Comparison of ENCODE assay signal across 13 cellular contexts in genomic region chr3:189530822-189531221, GRCh38.
DNase-seq lines count a peak whose midpoint lies in the region; ATAC-seq and TF ChIP-seq lines count a peak whose summit lies in the region.
"Had no signal": no experiment of that assay in that cellular context is flagged by ENCODE, and none has a peak within 500 bp of the region (broad histone marks: within the 10 kb centered on the region; RNA-seq: fewer than 3 reads in every experiment).

No MANE protein-coding gene starts in this region.

- no peak overlapping the region for H3K9ac ChIP-seq in BLaER1
- H3K9ac ChIP-seq in HCT116 (ENCODE audit: low read length): no peak overlapping the region

- H3K27me3 Mint-ChIP-seq in activated CD4-positive, alpha-beta memory T cell treated with anti-CD3 and anti-CD28 coated beads, Interleukin-2, amount 10 ng/mL, durations not matched to agents 7 days and 5 days: no peaks in the 10 kb centered on the region
- H3K27me3 Mint-ChIP-seq: central memory CD8-positive, alpha-beta T cell had no signal

- no peaks in the 10 kb centered on the region for H3K79me2 ChIP-seq in HCT116 (ENCODE audit: insufficient read depth, low read length)

- POLR2A ChIA-PET in HCT116 (lab: Charles Lee): no interaction called here
- POLR2A ChIA-PET in activated CD4-positive, alpha-beta memory T cell treated with anti-CD3 and anti-CD28 coated beads, Interleukin-2, amount 10 ng/mL, durations not matched to agents 7 days and 5 days (lab: Charles Lee): no interaction called here

- H3K9me3 ChIP-seq in BLaER1 (0 out of 2 replicates have a peak, but pooled peaks cover under 1% of the 10 kb centered on the region), HCT116 (ENCODE audit: control insufficient read depth in 1 of 2, insufficient read depth in 1 of 2, low read depth in 1 of 2, low read length in 2 of 2) (no peaks in the 10 kb centered on the region)
- H3K9me3 ChIP-seq: upper lobe of right lung had no signal

- H3K27ac ChIP-seq in BLaER1: no peak overlapping the region
- H3K27ac ChIP-seq in HCT116 (ENCODE audit: low read depth, low read length): no peak overlapping the region
- H3K27ac ChIP-seq: upper lobe of right lung had no signal

- H3K4me1 ChIP-seq in BLaER1 (peaks cover 15% of the 10 kb centered on the region), HCT116 (ENCODE audit: control insufficient read depth in 1 of 2, insufficient read depth in 2 of 2, low read length in 2 of 2) (peaks cover 12 to 16% of the 10 kb centered on the region in 2 experiments)
- H3K4me1 ChIP-seq: upper lobe of right lung had no signal

- TF ChIP-seq CTCF in HCT116 (IDR thresholded peaks at IDR 0.05 in 2 of 3, conservative IDR thresholded peaks at IDR 0.05 in 1 of 3; ENCODE audit: borderline replicate concordance in 1 of 3, insufficient read depth in 1 of 3, low read depth in 2 of 3, low read length in 2 of 3): no peak

- peaks cover 6% of the 10 kb centered on the region for H3K9me3 Mint-ChIP-seq in activated CD4-positive, alpha-beta memory T cell treated with anti-CD3 and anti-CD28 coated beads, Interleukin-2, amount 10 ng/mL, durations not matched to agents 7 days and 5 days
- H3K9me3 Mint-ChIP-seq: central memory CD8-positive, alpha-beta T cell had no signal

- H3K9me2 ChIP-seq in HCT116 (ENCODE audit: insufficient read depth): no peaks in the 10 kb centered on the region

- RAD21 ChIA-PET in HCT116 (lab: Charles Lee; ENCODE audit: low non-redundant PET in 1 of 2, low total read pairs in 2 of 2, uncharacterized antibody in 2 of 2, unreplicated experiment in 2 of 2): interaction anchor here in 1 of 2 experiments (0.7 kb wide), 1 partner anchor 261 kb away, joined by 3 read pairs; no protein-coding TSS in a partner anchor

- intact Hi-C loops in HCT116 (cut with micrococcal nuclease): loop anchor here (5.0 kb wide), 1 partner anchor 339 kb away; no protein-coding TSS in a partner anchor

- H3K27me3 ChIP-seq in BLaER1 (peaks cover 5% of the 10 kb centered on the region; the same call in 1 of the 2 replicates), HCT116 (ENCODE audit: insufficient read depth, low read length) (no peaks in the 10 kb centered on the region)
- H3K27me3 ChIP-seq: upper lobe of right lung had no signal

- H3K27ac Mint-ChIP-seq in activated CD4-positive, alpha-beta memory T cell treated with anti-CD3 and anti-CD28 coated beads, Interleukin-2, amount 10 ng/mL, durations not matched to agents 7 days and 5 days: peak overlapping the region; percentile 23

- H4K20me1 ChIP-seq in BLaER1 (no peaks in the 10 kb centered on the region), HCT116 (ENCODE audit: insufficient read depth) (no peaks in the 10 kb centered on the region)

- H2AFZ ChIP-seq in HCT116 (ENCODE audit: low read depth, low read length, poor library complexity, severe bottlenecking): peak overlapping the region; percentile 5

- H3K36me3 ChIP-seq in BLaER1 (no peaks in the 10 kb centered on the region), HCT116 (ENCODE audit: control insufficient read depth in 1 of 2, insufficient read depth in 2 of 2, low read length in 2 of 2) (no peaks in the 10 kb centered on the region)
- H3K36me3 ChIP-seq: upper lobe of right lung had no signal

- no peak overlapping the region for H3K4me3 Mint-ChIP-seq in activated CD4-positive, alpha-beta memory T cell treated with anti-CD3 and anti-CD28 coated beads, Interleukin-2, amount 10 ng/mL, durations not matched to agents 7 days and 5 days
- H3K4me3 Mint-ChIP-seq: central memory CD8-positive, alpha-beta T cell had no signal

- CTCF ChIA-PET in HCT116 (lab: Charles Lee): no interaction called here
- CTCF ChIA-PET in activated CD4-positive, alpha-beta memory T cell treated with anti-CD3 and anti-CD28 coated beads, Interleukin-2, amount 10 ng/mL, durations not matched to agents 7 days and 5 days (lab: Charles Lee): no interaction called here

- peak overlapping the region; percentile 68 for H3K4me2 ChIP-seq in BLaER1
- H3K4me2 ChIP-seq in HCT116 (ENCODE audit: low read length): peak overlapping the region; percentile 43

- no peak for TF ChIP-seq RAD21 in HCT116 (IDR thresholded peaks at IDR 0.05; ENCODE audit: low read depth)

- H3K36me3 Mint-ChIP-seq in activated CD4-positive, alpha-beta memory T cell treated with anti-CD3 and anti-CD28 coated beads, Interleukin-2, amount 10 ng/mL, durations not matched to agents 7 days and 5 days (ENCODE audit: low read depth): peaks cover 2% of the 10 kb centered on the region

- DNase-seq in HCT116 (ENCODE audit: low read depth, low spot score): peak; percentile 19
- no peak for DNase-seq in activated CD4-positive, alpha-beta memory T cell treated with anti-CD3 and anti-CD28 coated beads, Interleukin-2, amount 10 ng/mL, durations not matched to agents 7 days and 5 days
- DNase-seq in iris pigment epithelial cell (ENCODE audit: low read depth): peak; percentile 30
- no peak for DNase-seq in inferior parietal cortex (ENCODE audit: extremely low spot score)
- DNase-seq in NCI-H1092 treated with DMSO at 0.1 percent for 48 hours (lab: John Stamatoyannopoulos, UW): no peak
- DNase-seq in HuH-7 (ENCODE audit: low spot score): no peak
- DNase-seq: activated gamma-delta T cell treated with Interleukin-2 at 50 U/mL for 16 hours, kidney, NCI-H1048, upper lobe of right lung had no signal

- no peak for TF ChIP-seq POLR2A in HCT116 (IDR thresholded peaks at IDR 0.05; ENCODE audit: borderline replicate concordance, extremely low read depth, insufficient read depth, insufficient read length)

- H3K4me1 Mint-ChIP-seq in activated CD4-positive, alpha-beta memory T cell treated with anti-CD3 and anti-CD28 coated beads, Interleukin-2, amount 10 ng/mL, durations not matched to agents 7 days and 5 days: peaks cover 19% of the 10 kb centered on the region

- no TSS peak for BruUV-seq in HCT116 (replicated peaks; lab: Mats Ljungman, UMichigan)

- H3K4me3 ChIP-seq in BLaER1 (no peak overlapping the region), HCT116 (replicated peaks in 1 of 2; ENCODE audit: low read depth in 1 of 2, low read length in 2 of 2) (no peak overlapping the region)
- H3K4me3 ChIP-seq: upper lobe of right lung had no signal

- ATAC-seq in HCT116 (peak; percentile 59), HG02642 (IDR thresholded peaks at IDR 0.05; ENCODE audit: poor library complexity, unreplicated experiment) (no peak)
- ATAC-seq: upper lobe of right lung had no signal

TF ChIP-seq in HCT116, 20 proteins besides CTCF, POLR2A, EP300 and RAD21 (continues in another document):
- no peak for TF ChIP-seq SP1 (IDR thresholded peaks at IDR 0.05; ENCODE audit: low read depth)
- no peak for TF ChIP-seq EGR1 (IDR thresholded peaks at IDR 0.05; ENCODE audit: low read depth)
- TF ChIP-seq ZFX (IDR thresholded peaks at IDR 0.05): no peak
- no peak for TF ChIP-seq TCF7L2 (IDR thresholded peaks at IDR 0.05; ENCODE audit: borderline replicate concordance, extremely low read depth, insufficient read depth, insufficient read length)
- TF ChIP-seq CBX3 (IDR thresholded peaks at IDR 0.05; ENCODE audit: low read depth): no peak
- TF ChIP-seq CEBPB (IDR thresholded peaks at IDR 0.05; ENCODE audit: low read depth): no peak
- no peak for TF ChIP-seq ELF1 (IDR thresholded peaks at IDR 0.05; ENCODE audit: borderline replicate concordance, low read depth)
- no peak for TF ChIP-seq REST (IDR thresholded peaks at IDR 0.05; ENCODE audit: low read depth)
- TF ChIP-seq YY1 (IDR thresholded peaks at IDR 0.05; ENCODE audit: extremely low read depth, insufficient replicate concordance, low read depth, low read length): no peak
- no peak for TF ChIP-seq ZNF274 (IDR thresholded peaks at IDR 0.05; ENCODE audit: low read depth, low read length)
- no peak for TF ChIP-seq ZBTB33 (IDR thresholded peaks at IDR 0.05; ENCODE audit: extremely low read depth, insufficient replicate concordance, low read length)
- no peak for TF ChIP-seq FOSL1 (IDR thresholded peaks at IDR 0.05; ENCODE audit: low read depth)

Comparison
In these comparisons a context has a peak if more than half of its experiments do, and no peak if none do; other contexts are left out.
1. DNase-seq: peak in HCT116 (single experiment) and iris pigment epithelial cell (single experiment); none in activated CD4-positive, alpha-beta memory T cell treated with anti-CD3 and anti-CD28 coated beads, Interleukin-2, amount 10 ng/mL, durations not matched to agents 7 days and 5 days (single experiment), inferior parietal cortex (single experiment), NCI-H1092 treated with DMSO at 0.1 percent for 48 hours (single experiment) and HuH-7 (single experiment).